1 cellular context compared by ENCODE assay signal in genomic region chr10:21299330-21299729, GRCh38.
TF ChIP-seq lines count a peak whose summit lies in the region.

No MANE protein-coding gene starts in this region.

TF ChIP-seq in GM23338, 12 proteins besides CTCF, POLR2A, EP300 and RAD21 (continued from another document):
- TF ChIP-seq ZNF462 (CRISPR knock-in tag; IDR thresholded peaks at IDR 0.05) (no peak), EZH2 (IDR thresholded peaks at IDR 0.05; ENCODE audit: low read depth, unreplicated experiment) (no peak)
